1 cellular context compared by ENCODE assay signal in the genomic region with DNA sequence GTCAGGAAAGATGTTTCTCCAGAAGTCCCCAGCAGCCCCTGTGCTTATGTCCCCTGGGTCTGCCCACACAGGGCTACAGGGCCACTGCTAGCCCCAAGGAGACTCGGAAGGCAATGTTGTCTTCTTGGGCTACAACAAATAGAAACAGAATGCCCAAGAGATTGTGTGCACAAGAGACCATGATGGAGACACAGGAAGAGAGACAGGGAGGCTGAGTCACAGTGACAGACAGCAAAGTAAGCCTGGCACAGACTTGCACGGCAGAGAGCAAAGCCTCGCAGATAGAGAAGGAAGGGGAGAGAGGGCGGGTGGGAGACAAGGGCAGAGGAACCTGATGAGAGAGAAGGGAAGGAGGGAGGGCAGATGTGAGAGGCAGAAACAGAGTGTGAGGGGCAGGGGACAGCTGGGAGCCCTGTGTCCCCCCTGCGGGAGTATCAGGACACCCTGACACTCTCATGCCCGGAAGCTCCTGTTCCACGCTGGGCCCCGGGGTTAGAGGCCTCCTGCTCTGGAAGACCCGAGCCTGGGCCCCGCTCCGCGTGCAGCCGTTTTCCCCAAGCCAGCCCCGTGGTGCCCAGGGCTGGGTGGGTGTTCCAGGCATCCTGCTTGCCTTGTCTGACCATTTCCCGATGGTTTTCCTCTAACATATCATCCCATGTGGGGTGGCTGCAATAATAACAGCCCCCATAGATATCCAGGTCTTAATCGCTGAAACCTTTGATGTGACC.
TF ChIP-seq lines count a peak whose summit lies in the region.

No MANE protein-coding gene starts in this region.

TF ChIP-seq in endothelial cell of umbilical vein, 7 proteins besides CTCF, POLR2A, EP300 and RAD21:
- no peak for TF ChIP-seq POLR2AphosphoS5 (IDR thresholded peaks at IDR 0.05; ENCODE audit: insufficient read depth, low read depth, low read length)
